In genomic region chr10:52740913-52741675, GRCh38 we compare ENCODE assay signal across 7 cellular contexts. TPM values are rescaled to one million over a fixed set of nuclear protein-coding genes. Genes with fewer than 3 reads are reported as not detected.
A peak's percentile ranks its signal among the peaks of the same experiment; 100 is the strongest.
DNase-seq lines count a peak whose midpoint lies in the region; ATAC-seq and TF ChIP-seq lines count a peak whose summit lies in the region.

No MANE protein-coding gene starts in this region.

- in situ Hi-C loops in KBM-7 (cut with MboI; ENCODE audit: low pct_unique_long_range_greater_than_20kb, low sequenced_read_pairs) = no loop called here

- POLR2A ChIA-PET in activated CD4-positive, alpha-beta memory T cell treated with anti-CD3 and anti-CD28 coated beads for 36 hours (lab: Charles Lee) = no interaction called here

- ATAC-seq in GM21526 (IDR thresholded peaks at IDR 0.05; ENCODE audit: low FRiP score, unreplicated experiment) = peak; percentile 81
- no peak for ATAC-seq in HG02840 (IDR thresholded peaks at IDR 0.05; ENCODE audit: low FRiP score, unreplicated experiment)

- H3K9me3 Mint-ChIP-seq in activated CD4-positive, alpha-beta memory T cell treated with anti-CD3 and anti-CD28 coated beads for 36 hours = peaks cover 4% of the 10 kb centered on the region
- H3K9me3 Mint-ChIP-seq in progenitor cell of endocrine pancreas (ENCODE audit: low read depth) = no peaks in the 10 kb centered on the region

- peak; percentile 92 for TF ChIP-seq CTCF in progenitor cell of endocrine pancreas (IDR thresholded peaks at IDR 0.05; ENCODE audit: unreplicated experiment)

- intact Hi-C loops in activated CD4-positive, alpha-beta memory T cell treated with anti-CD3 and anti-CD28 coated beads for 36 hours (cut with micrococcal nuclease) = no loop called here

- no peaks in the 10 kb centered on the region for H3K4me1 Mint-ChIP-seq in activated CD4-positive, alpha-beta memory T cell treated with anti-CD3 and anti-CD28 coated beads for 36 hours (ENCODE audit: low read depth)
- H3K4me1 Mint-ChIP-seq in progenitor cell of endocrine pancreas (ENCODE audit: low read depth) = no peaks in the 10 kb centered on the region

- H3K36me3 Mint-ChIP-seq in activated CD4-positive, alpha-beta memory T cell treated with anti-CD3 and anti-CD28 coated beads for 36 hours = no peaks in the 10 kb centered on the region
- H3K36me3 Mint-ChIP-seq in progenitor cell of endocrine pancreas (ENCODE audit: insufficient read depth) = no peaks in the 10 kb centered on the region

- DNase-seq in GM03348 (ENCODE audit: low spot score) = peak; percentile 68
- peak; percentile 71 for DNase-seq in KBM-7
- peak; percentile 39 for DNase-seq in activated CD4-positive, alpha-beta memory T cell treated with anti-CD3 and anti-CD28 coated beads for 36 hours
- peak; percentile 65 for DNase-seq in germinal center (ENCODE audit: low spot score)
- DNase-seq in progenitor cell of endocrine pancreas (ENCODE audit: low spot score, unreplicated experiment) = peak; percentile 70

- no peaks in the 10 kb centered on the region for H3K27me3 Mint-ChIP-seq in activated CD4-positive, alpha-beta memory T cell treated with anti-CD3 and anti-CD28 coated beads for 36 hours
- H3K27me3 Mint-ChIP-seq in progenitor cell of endocrine pancreas = no peaks in the 10 kb centered on the region

- CTCF ChIA-PET in activated CD4-positive, alpha-beta memory T cell treated with anti-CD3 and anti-CD28 coated beads for 36 hours (lab: Charles Lee) = interaction anchor here (0.6 to 1.0 kb wide), 3 partner anchors 38 to 402 kb away, joined by 3 to 4 read pairs (median 3); no protein-coding TSS in a partner anchor

- no peak overlapping the region for H3K27ac Mint-ChIP-seq in activated CD4-positive, alpha-beta memory T cell treated with anti-CD3 and anti-CD28 coated beads for 36 hours
- no peak overlapping the region for H3K27ac Mint-ChIP-seq in progenitor cell of endocrine pancreas

- no peak overlapping the region for H3K4me3 Mint-ChIP-seq in activated CD4-positive, alpha-beta memory T cell treated with anti-CD3 and anti-CD28 coated beads for 36 hours
- no peak overlapping the region for H3K4me3 Mint-ChIP-seq in progenitor cell of endocrine pancreas (ENCODE audit: low read depth)

RNA-seq across cellular contexts. Expression of gene MBL2, which starts 31.5 kb away (rescaled TPM):
- not detected for total RNA-seq in activated CD4-positive, alpha-beta memory T cell treated with anti-CD3 and anti-CD28 coated beads for 36 hours
- total RNA-seq in progenitor cell of endocrine pancreas = not detected in 2 replicates
